In the genomic region with DNA sequence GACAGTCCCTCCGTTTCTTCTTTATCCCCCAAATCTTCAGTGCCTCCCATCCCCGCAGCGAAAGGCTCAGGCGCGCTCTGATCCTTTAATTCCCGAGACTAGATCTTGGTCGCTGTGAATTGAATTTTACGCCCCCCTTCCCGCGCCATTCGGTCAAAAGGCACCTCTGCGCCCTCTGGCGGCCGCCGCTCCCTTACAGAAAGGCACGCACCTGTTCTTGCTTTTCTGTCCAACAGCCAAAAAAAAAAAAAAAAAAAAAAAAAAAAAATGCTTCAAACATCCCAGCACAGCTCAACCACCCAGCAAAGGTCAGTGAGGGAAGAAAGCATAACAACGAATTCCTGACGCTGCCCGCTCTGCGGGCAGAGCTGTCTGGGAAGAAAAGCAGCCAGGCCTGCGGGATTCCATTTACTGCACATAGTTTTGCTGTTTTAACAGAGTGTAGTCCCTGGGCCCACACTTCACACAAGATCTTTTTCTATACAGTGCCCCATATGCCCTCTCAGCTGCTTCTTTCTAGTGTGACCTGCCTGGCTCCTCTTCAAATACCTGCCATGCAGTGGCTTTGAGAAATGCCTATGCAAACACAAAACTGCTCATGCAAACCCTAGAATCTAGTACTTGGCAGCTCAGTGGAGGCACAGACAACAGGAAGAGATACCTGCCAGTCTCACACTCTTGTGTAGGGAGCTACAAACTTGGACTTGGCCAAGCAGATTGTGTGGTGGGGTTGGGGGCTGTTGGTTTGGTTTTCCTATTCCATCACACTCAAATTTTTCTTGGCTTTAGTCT, we compare ENCODE assay signal across 9 cellular contexts. TPM values are rescaled to one million over a fixed set of nuclear protein-coding genes. Genes with fewer than 3 reads are reported as not detected.
DNase-seq lines count a peak whose midpoint lies in the region; ATAC-seq and TF ChIP-seq lines count a peak whose summit lies in the region.
"Had no signal": no experiment of that assay in that cellular context is flagged by ENCODE, and none has a peak within 500 bp of the region (broad histone marks: within the 10 kb centered on the region; RNA-seq: fewer than 3 reads in every experiment).

No MANE protein-coding gene starts in this region.

- peak overlapping the region in 1 of 2 donors; percentile 3 for H3K9ac ChIP-seq in liver (ENCODE audit: low read depth in 1 of 2, low read length in 2 of 2)

- DNase-seq in DMS114 treated with DMSO at 0.1 percent for 48 hours (lab: John Stamatoyannopoulos, UW; ENCODE audit: unreplicated experiment) (peak; percentile 15), NCI-H510A treated with DMSO at 0.1 percent for 48 hours (lab: John Stamatoyannopoulos, UW) (peak; percentile 57), coronary artery (ENCODE audit: low spot score) (peak; percentile 89)
- peak; percentile 95 for DNase-seq in activated CD4-positive, alpha-beta T cell treated with anti-CD3 and anti-CD28 coated beads, Interleukin-2, amount 10 ng/mL, durations not matched to agents 24 days and 14 days
- peak; percentile 59 to 84 (median 64) for DNase-seq in stimulated activated CD4-positive, alpha-beta T cell treated with anti-CD3 and anti-CD28 coated beads, TNF-alpha, amount 100 ng/mL, for 1 hour (ENCODE audit: low read depth in 3 of 3, low spot score in 1 of 3)

- peaks cover 0 to 6% (median 5%) of the 10 kb centered on the region in 4 donors for H3K27me3 ChIP-seq in liver (ENCODE audit: control insufficient read depth in 4 of 4, insufficient read depth in 4 of 4, low read length in 3 of 4)

- peaks cover 10% of the 10 kb centered on the region for H3K4me1 Mint-ChIP-seq in activated CD4-positive, alpha-beta T cell treated with anti-CD3 and anti-CD28 coated beads, Interleukin-2, amount 10 ng/mL, durations not matched to agents 24 days and 14 days

- H3K9me3 Mint-ChIP-seq in activated CD4-positive, alpha-beta T cell treated with anti-CD3 and anti-CD28 coated beads, Interleukin-2, amount 10 ng/mL, durations not matched to agents 24 days and 14 days: no peaks in the 10 kb centered on the region

- H3K36me3 ChIP-seq in liver (ENCODE audit: control insufficient read depth in 4 of 4, insufficient read depth in 3 of 4, low read depth in 1 of 4, low read length in 3 of 4): peaks cover 0 to 6% (median 5%) of the 10 kb centered on the region in 4 donors

- H3K27ac ChIP-seq in coronary artery (peak overlapping the region; percentile 94 to 99), liver (ENCODE audit: low read depth in 1 of 2, low read length in 2 of 2) (peak overlapping the region; percentile 17 to 39)
- H3K27ac ChIP-seq: epithelial cell of prostate had no signal

- H3K4me3 Mint-ChIP-seq in activated CD4-positive, alpha-beta T cell treated with anti-CD3 and anti-CD28 coated beads, Interleukin-2, amount 10 ng/mL, durations not matched to agents 24 days and 14 days: peak overlapping the region; percentile 84

- peaks cover 10% of the 10 kb centered on the region for H3K36me3 Mint-ChIP-seq in activated CD4-positive, alpha-beta T cell treated with anti-CD3 and anti-CD28 coated beads, Interleukin-2, amount 10 ng/mL, durations not matched to agents 24 days and 14 days (ENCODE audit: low read depth)

- no peaks in the 10 kb centered on the region for H3K9me3 ChIP-seq in liver (ENCODE audit: control insufficient read depth in 4 of 4, low read length in 3 of 4)

- H3K27ac Mint-ChIP-seq in activated CD4-positive, alpha-beta T cell treated with anti-CD3 and anti-CD28 coated beads, Interleukin-2, amount 10 ng/mL, durations not matched to agents 24 days and 14 days: peak overlapping the region; percentile 68

- H3K4me3 ChIP-seq in coronary artery: peak overlapping the region; percentile 92
- H3K4me3 ChIP-seq in liver (ENCODE audit: low read depth in 1 of 3, low read length in 3 of 3): peak overlapping the region in 2 of 3 donors; percentile 60 to 68

- H3K4me1 ChIP-seq in liver (ENCODE audit: control insufficient read depth in 4 of 4, insufficient read depth in 4 of 4, low read length in 3 of 4): peaks cover 17 to 36% (median 21%) of the 10 kb centered on the region in 4 donors

- TF ChIP-seq CTCF in coronary artery (IDR thresholded peaks at IDR 0.05): peak; percentile 50
- peak; percentile 85 for TF ChIP-seq CTCF in liver (IDR thresholded peaks at IDR 0.05; ENCODE audit: low read depth, low read length, missing input control)

- peaks cover 27% of the 10 kb centered on the region for H3K27me3 Mint-ChIP-seq in activated CD4-positive, alpha-beta T cell treated with anti-CD3 and anti-CD28 coated beads, Interleukin-2, amount 10 ng/mL, durations not matched to agents 24 days and 14 days

- 4% methylated on average over 21 of the region's 21 CpGs for WGBS in liver

- peak; percentile 28 for ATAC-seq in HG02884 (IDR thresholded peaks at IDR 0.05; ENCODE audit: unreplicated experiment)
- no peak for ATAC-seq in HG03521 (IDR thresholded peaks at IDR 0.05; ENCODE audit: unreplicated experiment)

- TF ChIP-seq RAD21 in liver (IDR thresholded peaks at IDR 0.05): peak; percentile 77 to 81

- intact Hi-C loops in activated CD4-positive, alpha-beta T cell treated with anti-CD3 and anti-CD28 coated beads, Interleukin-2, amount 10 ng/mL, durations not matched to agents 24 days and 14 days (cut with micrococcal nuclease): loop anchor here (1.0 kb wide), 6 partner anchors 17 to 94 kb away; a partner anchor contains a TSS

TF ChIP-seq in liver, 16 proteins besides CTCF, POLR2A, EP300 and RAD21:
- no peak for TF ChIP-seq HNF4A (conservative IDR thresholded peaks at IDR 0.05)
- TF ChIP-seq RXRA (IDR thresholded peaks at IDR 0.05): peak in 1 of 2 donors; percentile 24
TF ChIP-seq in liver: peak in this region for 1.

RNA-seq across cellular contexts. Expression of a gene that starts 1.3 kb away (rescaled TPM):
- 0.24 TPM in 1 of 2 replicates, not detected in the other for total RNA-seq in activated CD4-positive, alpha-beta T cell treated with anti-CD3 and anti-CD28 coated beads, Interleukin-2, amount 10 ng/mL, durations not matched to agents 24 days and 14 days
- 1 to 10 TPM; 4.0 to 9.8 TPM for total RNA-seq in liver
- polyA plus RNA-seq in liver: 10 to 100 TPM in 1 of 2 donors, 1 to 10 TPM in 1; 9.9 to 15.6 TPM

RNA-seq across cellular contexts. Expression of a gene that starts 11.3 kb away (rescaled TPM):
- 0.23 TPM in 1 of 2 replicates, not detected in the other for total RNA-seq in activated CD4-positive, alpha-beta T cell treated with anti-CD3 and anti-CD28 coated beads, Interleukin-2, amount 10 ng/mL, durations not matched to agents 24 days and 14 days
- under 1 TPM in 1 of 2 donors, not detected in 1; 0.75 TPM for total RNA-seq in liver
- polyA plus RNA-seq in liver: 1 to 10 TPM in 1 of 2 donors, under 1 TPM in 1; 0.51 to 1.3 TPM

RNA-seq across cellular contexts. Expression of a gene that starts 23.6 kb away (rescaled TPM):
- total RNA-seq in activated CD4-positive, alpha-beta T cell treated with anti-CD3 and anti-CD28 coated beads, Interleukin-2, amount 10 ng/mL, durations not matched to agents 24 days and 14 days: 4.4 and 5.4 TPM in 2 replicates
- 1 to 10 TPM in 1 of 2 donors, not detected in 1; 1.7 TPM for total RNA-seq in liver
- polyA plus RNA-seq in liver: 1 to 10 TPM in 1 of 2 donors, under 1 TPM in 1; 0.51 to 1.6 TPM

RNA-seq across cellular contexts. Expression of a gene that starts 36.9 kb away (rescaled TPM):
- 10.6 TPM in 2 replicates for total RNA-seq in activated CD4-positive, alpha-beta T cell treated with anti-CD3 and anti-CD28 coated beads, Interleukin-2, amount 10 ng/mL, durations not matched to agents 24 days and 14 days
- 1 to 10 TPM; 3.0 to 7.7 TPM for total RNA-seq in liver
- 1 to 10 TPM; 1.6 to 1.7 TPM for polyA plus RNA-seq in liver

Comparison
In these comparisons a context has a peak if more than half of its experiments do, and no peak if none do; other contexts are left out.
1. DNase-seq: peak in every context shown above with its lines; median percentile 95 in activated CD4-positive, alpha-beta T cell treated with anti-CD3 and anti-CD28 coated beads, Interleukin-2, amount 10 ng/mL, durations not matched to agents 24 days and 14 days; 89 in coronary artery; 64 in stimulated activated CD4-positive, alpha-beta T cell treated with anti-CD3 and anti-CD28 coated beads, TNF-alpha, amount 100 ng/mL, for 1 hour; 57 in NCI-H510A treated with DMSO at 0.1 percent for 48 hours; 15 in DMS114 treated with DMSO at 0.1 percent for 48 hours.